In the genomic region with DNA sequence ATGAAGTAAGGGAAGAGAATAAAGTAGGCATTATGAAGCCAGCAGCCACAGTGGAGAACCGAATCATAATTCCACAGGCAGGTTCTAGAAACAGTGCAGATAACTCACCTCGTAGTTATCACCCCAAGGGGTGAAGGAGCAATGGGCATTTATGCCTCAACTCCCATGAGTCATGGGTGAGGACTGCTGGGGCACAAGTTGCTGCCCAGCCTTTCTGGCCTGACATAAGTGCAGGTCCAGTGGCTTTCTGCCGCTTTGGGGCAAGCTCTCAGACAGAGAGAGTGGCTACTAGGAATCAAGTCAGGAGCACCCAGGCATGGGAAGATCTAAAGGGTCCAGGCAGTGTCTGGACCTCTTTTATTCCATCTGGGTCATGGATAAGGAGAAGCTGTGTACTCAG, we compare ENCODE assay signal across 25 cellular contexts.
DNase-seq lines count a peak whose midpoint lies in the region; ATAC-seq, FAIRE-seq and TF ChIP-seq lines count a peak whose summit lies in the region.
"Had no signal": no experiment of that assay in that cellular context is flagged by ENCODE, and none has a peak within 500 bp of the region (broad histone marks: within the 10 kb centered on the region; RNA-seq: fewer than 3 reads in every experiment).

No MANE protein-coding gene starts in this region.

- H3K4me1 ChIP-seq in H1 (replicated peaks in 1 of 4; ENCODE audit: control insufficient read depth in 3 of 4, insufficient read depth in 4 of 4, low read length in 3 of 4) (peaks cover 0 to 10% (median 4%) of the 10 kb centered on the region in 4 experiments; a peak in 4 of 7 replicates), esophagus muscularis mucosa (no peaks in the 10 kb centered on the region), trophoblast cell (ENCODE audit: control insufficient read depth in 1 of 2, insufficient read depth in 2 of 2, low read length in 2 of 2) (no peaks in the 10 kb centered on the region), aorta (ENCODE audit: control insufficient read depth in 1 of 2, insufficient read depth in 2 of 2, low read length in 2 of 2) (no peaks in the 10 kb centered on the region)
- H3K4me1 ChIP-seq: Caco-2 had no signal

- H3K79me1 ChIP-seq in H1 (ENCODE audit: low read depth, low read length) (no peaks in the 10 kb centered on the region), trophoblast cell (ENCODE audit: low read length) (no peaks in the 10 kb centered on the region)

- H2BK12ac ChIP-seq in H1 (ENCODE audit: low read depth, low read length) (no peak overlapping the region), trophoblast cell (ENCODE audit: low read length) (no peak overlapping the region)

- H4K12ac ChIP-seq in trophoblast cell (ENCODE audit: low read depth, low read length) = no peak overlapping the region

- H3K14ac ChIP-seq in H1 (ENCODE audit: insufficient read length) = no peak overlapping the region
- no peak overlapping the region for H3K14ac ChIP-seq in trophoblast cell (ENCODE audit: low read length)

- no peak overlapping the region for H3K4me2 ChIP-seq in H1 (ENCODE audit: insufficient read depth in 1 of 2, low read depth in 2 of 2, low read length in 2 of 2)
- no peak overlapping the region for H3K4me2 ChIP-seq in trophoblast cell (ENCODE audit: low read length)
- H3K4me2 ChIP-seq: BLaER1 treated with 17β-estradiol and CSF1 and Interleukin-3, amounts not matched to agents 10 nM and 100 nM had no signal

- no peak overlapping the region for H3K4me3 ChIP-seq in H1 (ENCODE audit: extremely low read depth in 1 of 4, insufficient read depth in 2 of 4, low read depth in 3 of 4, low read length in 4 of 4)
- H3K4me3 ChIP-seq in esophagus muscularis mucosa = no peak overlapping the region
- peak overlapping the region; percentile 52 for H3K4me3 ChIP-seq in trophoblast cell (ENCODE audit: low read depth, low read length)
- no peak overlapping the region for H3K4me3 ChIP-seq in aorta (ENCODE audit: low read length in 2 of 2)
- H3K4me3 ChIP-seq: BLaER1 treated with 17β-estradiol and CSF1 and Interleukin-3, amounts not matched to agents 10 nM and 100 nM; GM12878 had no signal

- CTCF ChIA-PET in H1 (lab: Charles Lee; ENCODE audit: partially characterized antibody) = interaction anchor here (0.6 to 1.2 kb wide), 3 partner anchors 10 to 47 kb away, joined by 3 read pairs; no protein-coding TSS in a partner anchor

- peaks cover 24 to 32% of the 10 kb centered on the region in 2 experiments for H3K9me3 ChIP-seq in H1 (ENCODE audit: insufficient read depth in 2 of 2, low read depth in 1 of 2, low read length in 1 of 2)
- H3K9me3 ChIP-seq in esophagus muscularis mucosa = peaks cover 0 to 5% (median 0%) of the 10 kb centered on the region in 4 donors
- peaks cover 3% of the 10 kb centered on the region for H3K9me3 ChIP-seq in trophoblast cell (ENCODE audit: insufficient read depth, low read depth, low read length)
- H3K9me3 ChIP-seq in aorta (ENCODE audit: control insufficient read depth, low read length) = no peaks in the 10 kb centered on the region

- H2AFZ ChIP-seq in H1 (ENCODE audit: low read length) (no peak overlapping the region), trophoblast cell (ENCODE audit: insufficient read depth, low read length, poor library complexity) (no peak overlapping the region)

- no peak for FAIRE-seq in H1 (lab: Jason Lieb, UNC)
- FAIRE-seq: A204.1, D721Med, G401.6, GM12878, GM12892, GM18507 had no signal

- peak; percentile 36 for ATAC-seq in aorta (ENCODE audit: low FRiP score)
- no peak for ATAC-seq in naive thymus-derived CD8-positive, alpha-beta T cell
- no peak for ATAC-seq in HG02588 (IDR thresholded peaks at IDR 0.05; ENCODE audit: unreplicated experiment)
- ATAC-seq: CD8-positive, alpha-beta T cell; GM12878 had no signal

- intact Hi-C loops in esophagus muscularis mucosa (cut with DNase I) (loop anchor here (10.0 kb wide), 1 partner anchor 284 kb away; no protein-coding TSS in a partner anchor), aorta (cut with DNase I) (no loop called here)

- H2BK15ac ChIP-seq in H1 (ENCODE audit: low read length) = no peak overlapping the region

- DNase-seq in H1 (ENCODE audit: low read depth in 1 of 2, low spot score in 2 of 2) (no peak), esophagus muscularis mucosa (ENCODE audit: extremely low spot score) (peak; percentile 81), trophoblast cell (no peak), aorta (no peak), GM03348 (ENCODE audit: low spot score) (no peak)
- DNase-seq in naive thymus-derived CD8-positive, alpha-beta T cell = no peak
- DNase-seq in stimulated activated CD4-positive, alpha-beta T cell treated with anti-CD3 and anti-CD28 coated beads, Interleukin-1b, Interleukin-23, amount 100 ng/mL, for 48 hours = no peak
- DNase-seq: 8988T; AML-193; Caco-2; Calu3; CD4-positive, alpha-beta T cell; CD8-positive, alpha-beta T cell; DMS79 treated with DMSO at 0.1 percent for 48 hours; GF-D8 had no signal

- TF ChIP-seq RAD21 in H1 (IDR thresholded peaks at IDR 0.05 in 1 of 2, conservative IDR thresholded peaks at IDR 0.05 in 1 of 2; ENCODE audit: low read depth in 2 of 2, low read length in 2 of 2) = no peak

- H3K4ac ChIP-seq in H1 (replicated peaks; ENCODE audit: insufficient read length, low read depth, low read length) (no peak overlapping the region), trophoblast cell (ENCODE audit: low read depth, low read length) (no peak overlapping the region)

- H3K9me3 Mint-ChIP-seq in naive thymus-derived CD8-positive, alpha-beta T cell = peaks cover 0 to 34% (median 19%) of the 10 kb centered on the region in 9 donors

- no peaks in the 10 kb centered on the region for H3K23me2 ChIP-seq in H1 (ENCODE audit: low read depth, low read length)

- no peaks in the 10 kb centered on the region for H3K79me2 ChIP-seq in H1 (ENCODE audit: control insufficient read depth in 1 of 2, insufficient read depth in 2 of 2, low read length in 2 of 2)
- no peaks in the 10 kb centered on the region for H3K79me2 ChIP-seq in trophoblast cell (ENCODE audit: control insufficient read depth, insufficient read depth, low read length, poor library complexity)

- H2BK5ac ChIP-seq in H1 (ENCODE audit: low read depth, low read length) (no peak overlapping the region), trophoblast cell (ENCODE audit: low read depth, low read length, poor library complexity) (no peak overlapping the region)

- H2AK5ac ChIP-seq in H1 (ENCODE audit: low read depth, low read length) (no peak overlapping the region), trophoblast cell (ENCODE audit: low read length) (no peak overlapping the region)

- 96% methylated on average over 3 of the region's 3 CpGs; no CpG with 5 or more reads in 1 of the 2 experiments for WGBS in H1 (ENCODE audit: extremely low coverage in 1 of 2, insufficient coverage in 1 of 2, insufficient read length in 1 of 2, insufficient replicate concordance in 2 of 2, low coverage in 1 of 2, low lambda C conversion rate in 2 of 2, missing lambda C conversion rate in 1 of 2), 2 experiments
- WGBS in esophagus muscularis mucosa = 75% methylated on average over 3 of the region's 3 CpGs
- no CpG with 5 or more reads among the region's 3 CpGs for WGBS in trophoblast cell (ENCODE audit: extremely low coverage, insufficient coverage, insufficient read length)
- 77 to 78% methylated on average over 3 of the region's 3 CpGs for WGBS in aorta, 2 donors

- H2BK120ac ChIP-seq in H1 (replicated peaks; ENCODE audit: low read depth, low read length) (no peak overlapping the region), trophoblast cell (ENCODE audit: insufficient read depth, low read length, poor library complexity) (no peak overlapping the region)

- POLR2A ChIA-PET in H1 (lab: Charles Lee; ENCODE audit: partially characterized antibody) = no interaction called here
- POLR2A ChIA-PET in naive thymus-derived CD8-positive, alpha-beta T cell (lab: Charles Lee) = no interaction called here

- no peak overlapping the region for H3K27ac Mint-ChIP-seq in naive thymus-derived CD8-positive, alpha-beta T cell
- H3K27ac Mint-ChIP-seq: B cell; CD4-positive, alpha-beta T cell; CD8-positive, alpha-beta T cell had no signal

- H4K5ac ChIP-seq in H1 (ENCODE audit: insufficient read length, low read depth, low read length) = no peak overlapping the region

- H4K91ac ChIP-seq in H1 (replicated peaks; ENCODE audit: insufficient read length, low read length) (peak overlapping the region; percentile 38), trophoblast cell (ENCODE audit: low read depth, low read length) (no peak overlapping the region)

- no peak for TF ChIP-seq POLR2A in H1 (IDR thresholded peaks at IDR 0.05; ENCODE audit: control extremely low read depth in 1 of 2, low read depth in 2 of 2, low read length in 2 of 2)
- TF ChIP-seq POLR2A in esophagus muscularis mucosa (IDR thresholded peaks at IDR 0.05; ENCODE audit: low read depth) = no peak

- H3K23ac ChIP-seq in H1 (ENCODE audit: insufficient read length) = no peak overlapping the region
- H3K23ac ChIP-seq in trophoblast cell (ENCODE audit: low read length) = no peak overlapping the region

- no peak overlapping the region for H3K18ac ChIP-seq in H1 (ENCODE audit: extremely low read depth, low read length)
- H3K18ac ChIP-seq in trophoblast cell (ENCODE audit: low read length) = no peak overlapping the region

- H3K56ac ChIP-seq in H1 (replicated peaks; ENCODE audit: insufficient read length, low read depth, low read length) = no peak overlapping the region

- H4K8ac ChIP-seq in H1 (ENCODE audit: extremely low read depth, insufficient read depth, low read length) (no peak overlapping the region), trophoblast cell (ENCODE audit: low read depth, low read length) (no peak overlapping the region)

- no peaks in the 10 kb centered on the region for H3K27me3 ChIP-seq in H1 (replicated peaks in 1 of 4; ENCODE audit: control insufficient read depth in 3 of 4, extremely low read depth in 1 of 4, insufficient read depth in 3 of 4, low read length in 3 of 4)
- no peaks in the 10 kb centered on the region for H3K27me3 ChIP-seq in esophagus muscularis mucosa
- no peaks in the 10 kb centered on the region for H3K27me3 ChIP-seq in trophoblast cell (ENCODE audit: insufficient read depth, low read length)
- H3K27me3 ChIP-seq in aorta (ENCODE audit: control insufficient read depth in 1 of 2, insufficient read depth in 2 of 2, low read length in 1 of 2) = no peaks in the 10 kb centered on the region
- H3K27me3 ChIP-seq: BLaER1 treated with 17β-estradiol and CSF1 and Interleukin-3, amounts not matched to agents 10 nM and 100 nM had no signal

- TF ChIP-seq EP300 in H1 (IDR thresholded peaks at IDR 0.05; ENCODE audit: borderline replicate concordance in 1 of 2, low read depth in 2 of 2, low read length in 2 of 2) (no peak), esophagus muscularis mucosa (IDR thresholded peaks at IDR 0.05) (no peak)

- H3K4me3 Mint-ChIP-seq in naive thymus-derived CD8-positive, alpha-beta T cell = no peak overlapping the region
- H3K4me3 Mint-ChIP-seq: B cell; CD4-positive, alpha-beta T cell; CD8-positive, alpha-beta T cell had no signal

- H3K9ac ChIP-seq in H1 (replicated peaks in 1 of 4; ENCODE audit: extremely low read depth in 1 of 4, low read depth in 3 of 4, low read length in 3 of 4) (no peak overlapping the region), trophoblast cell (ENCODE audit: low read length) (no peak overlapping the region)
- H3K9ac ChIP-seq: BLaER1 treated with 17β-estradiol and CSF1 and Interleukin-3, amounts not matched to agents 10 nM and 100 nM had no signal

- no peak for TF ChIP-seq CTCF in H1 (IDR thresholded peaks at IDR 0.05; ENCODE audit: control extremely low read depth in 1 of 3, insufficient read depth in 1 of 3, low read depth in 1 of 3, low read length in 3 of 3)
- TF ChIP-seq CTCF in esophagus muscularis mucosa (IDR thresholded peaks at IDR 0.05) = no peak

- peaks cover 8 to 17% (median 12%) of the 10 kb centered on the region in 5 donors for H3K27me3 Mint-ChIP-seq in naive thymus-derived CD8-positive, alpha-beta T cell

- peaks cover 0 to 13% (median 0%) of the 10 kb centered on the region in 4 experiments; a peak in 3 of 8 replicates for H3K36me3 ChIP-seq in H1 (ENCODE audit: control insufficient read depth in 2 of 4, insufficient read depth in 4 of 4, low read length in 3 of 4)
- H3K36me3 ChIP-seq in esophagus muscularis mucosa = no peaks in the 10 kb centered on the region
- no peaks in the 10 kb centered on the region for H3K36me3 ChIP-seq in trophoblast cell (ENCODE audit: control insufficient read depth in 1 of 2, insufficient read depth in 2 of 2, low read length in 2 of 2)
- no peaks in the 10 kb centered on the region for H3K36me3 ChIP-seq in aorta (ENCODE audit: control insufficient read depth in 1 of 2, insufficient read depth in 2 of 2, low read length in 1 of 2)
- H3K36me3 ChIP-seq: BLaER1 treated with 17β-estradiol and CSF1 and Interleukin-3, amounts not matched to agents 10 nM and 100 nM had no signal

- H3K4me1 Mint-ChIP-seq in naive thymus-derived CD8-positive, alpha-beta T cell = no peaks in the 10 kb centered on the region
- H3K4me1 Mint-ChIP-seq: B cell had no signal

- no peaks in the 10 kb centered on the region for H4K20me1 ChIP-seq in H1 (replicated peaks in 1 of 2; ENCODE audit: control insufficient read depth in 1 of 2, insufficient read depth in 2 of 2, low read length in 2 of 2)
- H4K20me1 ChIP-seq: BLaER1 treated with 17β-estradiol and CSF1 and Interleukin-3, amounts not matched to agents 10 nM and 100 nM had no signal

- H3K27ac ChIP-seq in H1 (ENCODE audit: low read depth, low read length) (no peak overlapping the region), esophagus muscularis mucosa (replicated peaks in 1 of 4) (no peak overlapping the region), trophoblast cell (ENCODE audit: low read depth, low read length) (no peak overlapping the region), aorta (ENCODE audit: low read depth in 1 of 2, low read length in 2 of 2) (no peak overlapping the region)
- H3K27ac ChIP-seq: BLaER1 treated with 17β-estradiol and CSF1 and Interleukin-3, amounts not matched to agents 10 nM and 100 nM; C4-2B had no signal

- peaks cover 0 to 4% (median 4%) of the 10 kb centered on the region in 3 donors for H3K36me3 Mint-ChIP-seq in naive thymus-derived CD8-positive, alpha-beta T cell
- H3K36me3 Mint-ChIP-seq: CD8-positive, alpha-beta T cell had no signal

- no peak overlapping the region for H2BK20ac ChIP-seq in H1 (ENCODE audit: low read length)
